In genomic region chr13:110293649-110294048, GRCh38 we compare ENCODE assay signal across 20 cellular contexts. TPM values are rescaled to one million over a fixed set of nuclear protein-coding genes. Genes with fewer than 3 reads are reported as not detected.
DNase-seq lines count a peak whose midpoint lies in the region; ATAC-seq and TF ChIP-seq lines count a peak whose summit lies in the region.
"Had no signal": no experiment of that assay in that cellular context is flagged by ENCODE, and none has a peak within 500 bp of the region (broad histone marks: within the 10 kb centered on the region; RNA-seq: fewer than 3 reads in every experiment).

No MANE protein-coding gene starts in this region.

- no peaks in the 10 kb centered on the region for H3K79me2 ChIP-seq in MM.1S (ENCODE audit: low read length)

- TF ChIP-seq CTCF in osteocyte (IDR thresholded peaks at IDR 0.05): no peak
- TF ChIP-seq CTCF in thoracic aorta (IDR thresholded peaks at IDR 0.05): no peak
- no peak for TF ChIP-seq CTCF in MM.1S (IDR thresholded peaks at IDR 0.05; ENCODE audit: low read length)

- peaks cover 41% of the 10 kb centered on the region for H3K36me3 Mint-ChIP-seq in osteocyte (ENCODE audit: unreplicated experiment)

- H3K4me1 ChIP-seq in duodenal mucosa (ENCODE audit: control insufficient read depth in 1 of 2, insufficient read depth in 2 of 2, low read length in 2 of 2) (peaks cover 0 to 6% of the 10 kb centered on the region in 2 donors), thoracic aorta (ENCODE audit: control insufficient read depth in 1 of 2, low read depth in 2 of 2) (peaks cover 26 to 71% of the 10 kb centered on the region in 2 donors), MM.1S (ENCODE audit: low read length) (no peaks in the 10 kb centered on the region)

- no peaks in the 10 kb centered on the region for H3K9me3 Mint-ChIP-seq in osteocyte (ENCODE audit: unreplicated experiment)
- H3K9me3 Mint-ChIP-seq: CD4-positive, alpha-beta T cell had no signal

- H3K4me3 Mint-ChIP-seq in osteocyte (ENCODE audit: unreplicated experiment): no peak overlapping the region
- H3K4me3 Mint-ChIP-seq: B cell; CD4-positive, alpha-beta T cell had no signal

- no peak overlapping the region for H3K4me3 ChIP-seq in duodenal mucosa (ENCODE audit: low read depth in 1 of 2, low read length in 2 of 2)
- H3K4me3 ChIP-seq in thoracic aorta: no peak overlapping the region
- no peak overlapping the region for H3K4me3 ChIP-seq in MM.1S (ENCODE audit: low read length)

- no peaks in the 10 kb centered on the region for H3K9me3 ChIP-seq in duodenal mucosa (ENCODE audit: control insufficient read depth in 1 of 2, low read length in 2 of 2)
- no peaks in the 10 kb centered on the region for H3K9me3 ChIP-seq in thoracic aorta
- H3K9me3 ChIP-seq in MM.1S (replicated peaks; ENCODE audit: insufficient read depth, low read length): no peaks in the 10 kb centered on the region

- H3K9me2 ChIP-seq in MM.1S (replicated peaks; ENCODE audit: insufficient read depth, low read length): no peaks in the 10 kb centered on the region

- no peaks in the 10 kb centered on the region for H4K20me1 ChIP-seq in MM.1S (ENCODE audit: insufficient read depth, low read length)

- H3K27me3 Mint-ChIP-seq in osteocyte (ENCODE audit: unreplicated experiment): no peaks in the 10 kb centered on the region

- H3K4me2 ChIP-seq in MM.1S (ENCODE audit: low read depth, low read length): no peak overlapping the region

- H3K4me1 Mint-ChIP-seq in osteocyte (ENCODE audit: unreplicated experiment): peaks cover 78% of the 10 kb centered on the region
- H3K4me1 Mint-ChIP-seq: B cell had no signal

- peak overlapping the region; percentile 36 for H3K27ac ChIP-seq in duodenal mucosa (ENCODE audit: low read depth, low read length)
- H3K27ac ChIP-seq in thoracic aorta: peak overlapping the region; percentile 31 to 34
- H3K27ac ChIP-seq in MM.1S (ENCODE audit: low read length): no peak overlapping the region

- H3K27ac Mint-ChIP-seq in osteocyte (ENCODE audit: unreplicated experiment): peak overlapping the region; percentile 68
- H3K27ac Mint-ChIP-seq: B cell; CD4-positive, alpha-beta T cell had no signal

- ATAC-seq in Right ventricle myocardium superior (ENCODE audit: poor library complexity) (peak; percentile 65), thoracic aorta (ENCODE audit: insufficient number of reproducible peaks, low FRiP score, low read depth) (no peak), GM18909 (IDR thresholded peaks at IDR 0.05; ENCODE audit: poor library complexity, unreplicated experiment) (no peak)
- ATAC-seq: Panc1 had no signal

- H3K36me3 ChIP-seq in duodenal mucosa (ENCODE audit: control insufficient read depth in 1 of 2, insufficient read depth in 2 of 2, low read length in 2 of 2) (no peaks in the 10 kb centered on the region), thoracic aorta (peaks cover 4% of the 10 kb centered on the region), MM.1S (replicated peaks; ENCODE audit: insufficient read depth, low read length) (no peaks in the 10 kb centered on the region)

- no peaks in the 10 kb centered on the region for H3F3A ChIP-seq in MM.1S (ENCODE audit: insufficient read depth, low read length)

- H3K9ac ChIP-seq in duodenal mucosa (ENCODE audit: low read depth in 1 of 2, low read length in 2 of 2): no peak overlapping the region
- no peak overlapping the region for H3K9ac ChIP-seq in MM.1S (ENCODE audit: low read length)

- DNase-seq in Right ventricle myocardium superior (no peak), osteocyte (ENCODE audit: extremely low spot score, unreplicated experiment) (no peak), thoracic aorta (ENCODE audit: low spot score) (no peak), MM.1S (no peak), globus pallidus (ENCODE audit: low spot score) (no peak)
- no peak for DNase-seq in activated CD4-positive, CD25-positive, alpha-beta regulatory T cell (lab: John Stamatoyannopoulos, UW)
- DNase-seq: ACHN; Calu3; CD4-positive, alpha-beta T cell; GF-D8; IMR-90; NCI-H1417; NCI-H1930; NCI-H2171 treated with DMSO at 0.1 percent for 48 hours; NCI-H774; SHP77 treated with DMSO at 0.1 percent for 48 hours had no signal

- intact Hi-C loops in Right ventricle myocardium superior (cut with DNase I): no loop called here

- H3K27me3 ChIP-seq in duodenal mucosa (ENCODE audit: control insufficient read depth in 1 of 2, insufficient read depth in 2 of 2, low read length in 2 of 2) (peaks cover 0 to 5% of the 10 kb centered on the region in 2 donors), thoracic aorta (replicated peaks; ENCODE audit: insufficient read depth) (no peaks in the 10 kb centered on the region), MM.1S (replicated peaks; ENCODE audit: insufficient read depth, low read length) (no peaks in the 10 kb centered on the region)

- no peak overlapping the region for H2AFZ ChIP-seq in MM.1S (ENCODE audit: low read length)

RNA-seq across cellular contexts. Expression of gene COL4A1, which starts 13.3 kb away (rescaled TPM):
- total RNA-seq in Right ventricle myocardium superior (107 TPM), osteocyte (3,181 and 3,589 TPM in 2 replicates), thoracic aorta (100 to 1,000 TPM; 505 to 852 TPM)
- total RNA-seq: B cell had no signal

RNA-seq across cellular contexts. Expression of gene COL4A2, which starts 13.4 kb away (rescaled TPM):
- total RNA-seq in Right ventricle myocardium superior (91.2 TPM), osteocyte (2,001 and 2,067 TPM in 2 replicates), thoracic aorta (1,000 to 10,000 TPM in 1 of 2 donors, 100 to 1,000 TPM in 1; 999 to 1,135 TPM)
- total RNA-seq: CD4-positive, alpha-beta T cell had no signal

Comparison
In these comparisons a context has a peak if more than half of its experiments do, and no peak if none do; other contexts are left out.
1. RNA of gene COL4A2, which starts 13.4 kb away (total RNA-seq): 2,001 to 2,067 TPM in osteocyte and 999 to 1,135 TPM in thoracic aorta; 91.2 TPM in Right ventricle myocardium superior (single experiment); every median in the first group is over 10 times any median in the second.